1 cellular context compared by ENCODE assay signal in genomic region chr7:23581975-23582374, GRCh38. TPM values are rescaled to one million over a fixed set of nuclear protein-coding genes. Genes with fewer than 3 reads are reported as not detected.
"Had no signal": no experiment of that assay in that cellular context is flagged by ENCODE, and none has a peak within 500 bp of the region (broad histone marks: within the 10 kb centered on the region; RNA-seq: fewer than 3 reads in every experiment).

No MANE protein-coding gene starts in this region.

RNA-seq across cellular contexts. Expression of gene TRA2A, which starts 50.2 kb away (rescaled TPM):
- total RNA-seq: SK-MEL-5 had no signal
